ENCODE assay signal across 11 cellular contexts in genomic region chr3:37053753-37054152, GRCh38.
DNase-seq lines count a peak whose midpoint lies in the region; ATAC-seq and TF ChIP-seq lines count a peak whose summit lies in the region.
"Had no signal": no experiment of that assay in that cellular context is flagged by ENCODE, and none has a peak within 500 bp of the region (broad histone marks: within the 10 kb centered on the region; RNA-seq: fewer than 3 reads in every experiment).

No MANE protein-coding gene starts in this region.

- no peak for TF ChIP-seq POLR2A in adrenal gland (IDR thresholded peaks at IDR 0.05)
- no peak for TF ChIP-seq POLR2A in thyroid gland (IDR thresholded peaks at IDR 0.05)

- H3K9me3 Mint-ChIP-seq in activated naive CD4-positive, alpha-beta T cell treated with anti-CD3 and anti-CD28 coated beads, Interleukin-2, amount 50 U/mL, for 24 hours, result no peaks in the 10 kb centered on the region
- H3K9me3 Mint-ChIP-seq in activated naive CD4-positive, alpha-beta T cell treated with anti-CD3 and anti-CD28 coated beads for 36 hours, result no peaks in the 10 kb centered on the region
- H3K9me3 Mint-ChIP-seq: activated T-helper 1 cell treated with anti-CD3 and anti-CD28 coated beads, Interleukin-12 subunit alpha, Interleukin-12 subunit beta, Interleukin-2, Interleukin-4 antibody, amounts not matched to agents 30 ng/mL and 10 ng/mL and 1 ng/mL, durations not matched to agents 14 hours and 24 hours and 36 hours had no signal

- H3K4me3 Mint-ChIP-seq in activated naive CD4-positive, alpha-beta T cell treated with anti-CD3 and anti-CD28 coated beads, Interleukin-2, amount 50 U/mL, for 24 hours, result no peak overlapping the region
- no peak overlapping the region for H3K4me3 Mint-ChIP-seq in activated naive CD4-positive, alpha-beta T cell treated with anti-CD3 and anti-CD28 coated beads for 36 hours
- H3K4me3 Mint-ChIP-seq: activated T-helper 1 cell treated with anti-CD3 and anti-CD28 coated beads, Interleukin-12 subunit alpha, Interleukin-12 subunit beta, Interleukin-2, Interleukin-4 antibody, amounts not matched to agents 30 ng/mL and 10 ng/mL and 1 ng/mL, durations not matched to agents 14 hours and 24 hours and 36 hours had no signal

- ATAC-seq in foreskin keratinocyte, result no peak

- peaks cover 0 to 84% of the 10 kb centered on the region in 2 donors for H3K36me3 ChIP-seq in adrenal gland (replicated peaks in 1 of 2)
- H3K36me3 ChIP-seq in muscle layer of duodenum (ENCODE audit: control insufficient read depth in 1 of 2, insufficient read depth in 2 of 2, low read length in 2 of 2), result peaks cover 52 to 68% of the 10 kb centered on the region in 2 donors
- H3K36me3 ChIP-seq in thyroid gland, result peaks cover 6 to 21% of the 10 kb centered on the region in 2 donors

- intact Hi-C loops in activated naive CD4-positive, alpha-beta T cell treated with anti-CD3 and anti-CD28 coated beads for 36 hours (cut with micrococcal nuclease), result loop anchor here (2.0 to 10.0 kb wide), 2 partner anchors 61 to 161 kb away; no protein-coding TSS in a partner anchor
- intact Hi-C loops in adrenal gland (cut with DNase I) (no loop called here), thyroid gland (cut with DNase I) (no loop called here)

- H3K36me3 Mint-ChIP-seq in activated naive CD4-positive, alpha-beta T cell treated with anti-CD3 and anti-CD28 coated beads, Interleukin-2, amount 50 U/mL, for 24 hours, result peaks cover 18% of the 10 kb centered on the region
- H3K36me3 Mint-ChIP-seq in activated naive CD4-positive, alpha-beta T cell treated with anti-CD3 and anti-CD28 coated beads for 36 hours (ENCODE audit: low read depth), result peaks cover 34% of the 10 kb centered on the region

- CTCF ChIA-PET in activated naive CD4-positive, alpha-beta T cell treated with anti-CD3 and anti-CD28 coated beads for 36 hours (lab: Charles Lee), result no interaction called here

- H3K4me1 Mint-ChIP-seq in activated naive CD4-positive, alpha-beta T cell treated with anti-CD3 and anti-CD28 coated beads, Interleukin-2, amount 50 U/mL, for 24 hours, result peaks cover 18% of the 10 kb centered on the region
- peaks cover 13% of the 10 kb centered on the region for H3K4me1 Mint-ChIP-seq in activated naive CD4-positive, alpha-beta T cell treated with anti-CD3 and anti-CD28 coated beads for 36 hours (ENCODE audit: low read depth)

- H3K27me3 Mint-ChIP-seq in activated naive CD4-positive, alpha-beta T cell treated with anti-CD3 and anti-CD28 coated beads, Interleukin-2, amount 50 U/mL, for 24 hours, result no peaks in the 10 kb centered on the region
- no peaks in the 10 kb centered on the region for H3K27me3 Mint-ChIP-seq in activated naive CD4-positive, alpha-beta T cell treated with anti-CD3 and anti-CD28 coated beads for 36 hours (ENCODE audit: low read depth)

- H3K27me3 ChIP-seq in adrenal gland (no peaks in the 10 kb centered on the region), muscle layer of duodenum (ENCODE audit: low read depth, low read length) (no peaks in the 10 kb centered on the region), thyroid gland (no peaks in the 10 kb centered on the region), foreskin keratinocyte (no peaks in the 10 kb centered on the region)

- H3K9me3 ChIP-seq in adrenal gland (replicated peaks in 1 of 3), result no peaks in the 10 kb centered on the region
- H3K9me3 ChIP-seq in muscle layer of duodenum (ENCODE audit: control insufficient read depth in 1 of 2, low read length in 2 of 2), result no peaks in the 10 kb centered on the region
- no peaks in the 10 kb centered on the region for H3K9me3 ChIP-seq in thyroid gland

- peak overlapping the region; percentile 98 for H3K27ac Mint-ChIP-seq in activated naive CD4-positive, alpha-beta T cell treated with anti-CD3 and anti-CD28 coated beads, Interleukin-2, amount 50 U/mL, for 24 hours
- no peak overlapping the region for H3K27ac Mint-ChIP-seq in activated naive CD4-positive, alpha-beta T cell treated with anti-CD3 and anti-CD28 coated beads for 36 hours

- H3K4me1 ChIP-seq in adrenal gland (replicated peaks in 1 of 2) (peaks cover 25% of the 10 kb centered on the region in 2 donors), muscle layer of duodenum (ENCODE audit: control insufficient read depth in 1 of 2, insufficient read depth in 2 of 2, low read length in 2 of 2) (peaks cover 9 to 11% of the 10 kb centered on the region in 2 donors), thyroid gland (peaks cover 29 to 47% of the 10 kb centered on the region in 2 donors), foreskin keratinocyte (no peaks in the 10 kb centered on the region)

- H3K4me3 ChIP-seq in adrenal gland, result no peak overlapping the region
- no peak overlapping the region for H3K4me3 ChIP-seq in muscle layer of duodenum (ENCODE audit: low read depth in 1 of 2, low read length in 2 of 2)
- H3K4me3 ChIP-seq in thyroid gland (replicated peaks in 1 of 3), result no peak overlapping the region

- DNase-seq in activated naive CD4-positive, alpha-beta T cell treated with anti-CD3 and anti-CD28 coated beads for 36 hours, result no peak
- DNase-seq in adrenal gland, result no peak
- no peak for DNase-seq in thyroid gland
- no peak for DNase-seq in foreskin keratinocyte
- DNase-seq in stimulated activated naive CD4-positive, alpha-beta T cell (lab: John Stamatoyannopoulos, UW), result no peak
- DNase-seq in NCI-H2081 (lab: John Stamatoyannopoulos, UW), result no peak
- DNase-seq: cortex of kidney, NCI-H187 treated with DMSO at 0.1 percent for 48 hours had no signal

- TF ChIP-seq CTCF in adrenal gland (IDR thresholded peaks at IDR 0.05) (no peak), thyroid gland (IDR thresholded peaks at IDR 0.05) (no peak), foreskin keratinocyte (conservative IDR thresholded peaks at IDR 0.05) (no peak)

- 88 to 94% (median 91%) methylated on average over 2 of the region's 2 CpGs for WGBS in adrenal gland, 4 donors
- 89 to 96% methylated on average over 2 of the region's 2 CpGs for WGBS in thyroid gland, 2 donors

- peak overlapping the region in 3 of 5 donors; percentile 52 to 78 (median 69) for H3K27ac ChIP-seq in adrenal gland
- peak overlapping the region; percentile 25 for H3K27ac ChIP-seq in muscle layer of duodenum (ENCODE audit: low read length)
- peak overlapping the region; percentile 27 to 80 (median 76) for H3K27ac ChIP-seq in thyroid gland
- H3K27ac ChIP-seq in foreskin keratinocyte, result no peak overlapping the region
